In the genomic region with DNA sequence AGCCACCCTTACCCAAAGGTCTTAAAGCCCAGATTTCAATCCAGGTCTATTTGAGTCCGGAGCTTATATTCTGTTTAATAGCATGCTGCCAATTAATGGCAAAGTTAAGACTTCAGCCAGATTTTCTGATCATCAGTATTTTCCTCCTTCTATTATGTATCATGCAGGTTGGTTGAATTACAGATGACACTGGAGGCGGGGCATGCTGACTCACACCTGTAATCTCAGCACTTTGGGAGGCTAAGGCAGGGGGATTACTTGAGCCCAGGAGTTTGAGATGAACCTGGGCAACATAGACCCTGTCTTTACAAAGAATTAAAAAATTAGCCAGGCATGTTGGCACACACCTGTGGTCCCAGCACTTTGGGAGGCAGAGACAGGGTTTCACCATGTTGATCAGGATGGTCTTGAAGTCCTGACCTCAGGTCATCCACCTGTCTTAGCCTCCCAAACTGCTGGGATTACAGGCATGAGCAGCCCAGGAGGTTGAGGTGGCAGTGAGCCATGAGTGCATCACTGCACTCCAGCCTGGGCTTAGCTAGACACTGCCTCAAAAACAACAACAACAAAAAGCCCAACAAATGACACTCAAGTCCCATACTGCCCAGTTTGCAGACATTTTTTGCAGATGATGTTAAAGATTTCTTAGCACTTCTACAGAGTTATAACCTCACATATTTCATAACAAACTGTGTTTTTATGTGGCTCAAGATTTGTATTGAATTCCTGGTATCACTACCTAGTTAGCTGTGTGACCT, we compare ENCODE assay signal across 23 cellular contexts.
DNase-seq lines count a peak whose midpoint lies in the region; ATAC-seq lines count a peak whose summit lies in the region.
"Had no signal": no experiment of that assay in that cellular context is flagged by ENCODE, and none has a peak within 500 bp of the region (broad histone marks: within the 10 kb centered on the region; RNA-seq: fewer than 3 reads in every experiment).

No MANE protein-coding gene starts in this region.

- DNase-seq in stimulated activated CD4-positive, alpha-beta T cell treated with anti-CD3 and anti-CD28 coated beads, Interleukin-15, amount 100 ng/mL, for 24 hours, result peak; percentile 8
- DNase-seq in stimulated activated CD4-positive, alpha-beta T cell treated with anti-CD3 and anti-CD28 coated beads, Interleukin-4, amount 100 ng/mL, for 1 hour, result no peak
- DNase-seq in NCI-H1105 (lab: John Stamatoyannopoulos, UW), result no peak
- DNase-seq in NCI-H2081 (lab: John Stamatoyannopoulos, UW), result no peak
- DNase-seq: activated effector memory CD4-positive, alpha-beta T cell treated with anti-CD3 and anti-CD28 coated beads, Interleukin-2, amount 50 U/mL, for 16 hours; activated naive CD8-positive, alpha-beta T cell treated with anti-CD3 and anti-CD28 coated beads for 36 hours; activated T-cell treated with anti-CD3 and anti-CD28 coated beads, Interleukin-2, amount 50 U/mL, for 1 hour; cortex of kidney; DMS53; HFFc6; left lung; naive B cell; NCI-H1092; NCI-H187 treated with DMSO at 0.1 percent for 48 hours; NCI-H526; nucleus accumbens; SJCRH30; tibial artery had no signal

- peak; percentile 43 for ATAC-seq in esophagus mucosa
- no peak for ATAC-seq in GM18520 (IDR thresholded peaks at IDR 0.05; ENCODE audit: unreplicated experiment)
- ATAC-seq: T-cell had no signal

- peak overlapping the region; percentile 43; the same call in 1 of the 2 replicates for H3K27ac ChIP-seq in HUES64 (ENCODE audit: low read depth, low read length)
- H3K27ac ChIP-seq: ascending aorta, SJCRH30, tibial artery had no signal

- H3K36me3 ChIP-seq in HUES64 (ENCODE audit: insufficient read depth, low read length), result no peaks in the 10 kb centered on the region
- H3K36me3 ChIP-seq: ascending aorta, left lung, SJCRH30, tibial artery had no signal

- H3K4me3 ChIP-seq in HUES64 (ENCODE audit: low read length), result no peak overlapping the region
- H3K4me3 ChIP-seq: ascending aorta, left lung, SJCRH30, tibial artery had no signal

- H3K4me1 ChIP-seq in HUES64 (ENCODE audit: insufficient read depth, low read length), result peaks cover 55% of the 10 kb centered on the region
- H3K4me1 ChIP-seq: ascending aorta, SJCRH30 had no signal

- 95% methylated on average over 2 of the region's 2 CpGs for WGBS in HUES64

- H3K27me3 ChIP-seq in HUES64 (ENCODE audit: insufficient read depth, low read length), result no peaks in the 10 kb centered on the region
- H3K27me3 ChIP-seq: ascending aorta, left lung, SJCRH30, tibial artery had no signal

- H3K9ac ChIP-seq in HUES64 (ENCODE audit: low read depth, low read length), result no peak overlapping the region

- H3K9me3 ChIP-seq in HUES64 (ENCODE audit: insufficient read depth, low read depth, low read length), result no peaks in the 10 kb centered on the region
- H3K9me3 ChIP-seq: ascending aorta, left lung, SJCRH30, tibial artery had no signal
